5 cellular contexts compared by ENCODE assay signal in the genomic region with DNA sequence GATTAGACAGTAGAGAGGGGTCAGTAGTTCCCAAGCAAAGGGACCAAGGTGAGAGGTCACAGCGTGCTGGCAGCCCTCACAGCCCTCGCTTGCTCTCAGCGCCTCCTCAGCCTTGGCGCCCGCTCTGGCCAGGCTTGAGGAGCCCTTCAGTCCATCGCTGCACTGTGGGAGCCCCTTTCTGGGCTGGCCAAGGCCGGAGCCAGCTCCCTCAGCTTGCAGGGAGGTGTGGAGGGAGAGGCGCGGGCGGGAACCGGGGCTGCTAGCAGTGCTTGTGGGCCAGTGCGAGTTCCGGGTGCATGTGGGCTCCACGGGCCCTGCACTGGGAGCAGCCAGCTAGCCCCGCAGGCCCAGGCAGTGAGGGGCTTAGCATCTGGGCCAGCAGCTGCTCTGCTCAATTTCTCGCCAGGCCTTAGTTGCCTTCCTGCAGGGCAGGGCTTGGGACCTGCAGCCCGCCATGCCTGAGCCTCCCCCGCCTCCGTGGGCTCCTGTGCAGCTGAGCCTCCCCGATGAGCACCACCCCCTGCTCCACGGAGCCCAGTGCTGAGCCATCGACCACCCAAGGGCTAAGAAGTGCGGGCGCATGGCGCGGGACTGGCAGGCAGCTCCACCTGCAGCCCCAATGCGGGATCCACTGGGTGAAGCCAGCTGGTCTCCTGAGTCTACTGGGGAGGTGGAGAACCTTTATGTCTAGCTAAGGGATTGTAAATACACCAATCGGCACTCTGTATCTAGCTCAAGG.
A peak's percentile ranks its signal among the peaks of the same experiment; 100 is the strongest.
DNase-seq lines count a peak whose midpoint lies in the region; ATAC-seq, FAIRE-seq and TF ChIP-seq lines count a peak whose summit lies in the region.
"Not testable (repeated sequence)": the region's sequence is repeated elsewhere in the genome, so short reads cannot be mapped to it uniquely, and the experiment has no call there.

No MANE protein-coding gene starts in this region.

- not testable (repeated sequence) for H3K9ac ChIP-seq in kidney (ENCODE audit: low read length in 2 of 2)

- ATAC-seq in activated CD8-positive, alpha-beta T cell treated with anti-CD3 and anti-CD28 coated beads, Interleukin-2, amount 10 ng/mL, durations not matched to agents 7 days and 5 days; left ventricle myocardium superior: not testable (repeated sequence)

- not testable (repeated sequence) for FAIRE-seq in kidney (lab: Jason Lieb, UNC)

- not testable (repeated sequence) for H3K4me1 ChIP-seq in kidney (ENCODE audit: control insufficient read depth in 1 of 2, insufficient read depth in 1 of 2, low read depth in 1 of 2, low read length in 2 of 2)

- H3K4me3 ChIP-seq in HL-60 (replicated peaks; ENCODE audit: insufficient read depth, low read length); kidney (ENCODE audit: low read length in 2 of 2): not testable (repeated sequence)

- not testable (repeated sequence) for H3K27me3 Mint-ChIP-seq in activated CD8-positive, alpha-beta T cell treated with anti-CD3 and anti-CD28 coated beads, Interleukin-2, amount 10 ng/mL, durations not matched to agents 7 days and 5 days (ENCODE audit: low read depth)

- not testable (repeated sequence) for H3K4me3 Mint-ChIP-seq in activated CD8-positive, alpha-beta T cell treated with anti-CD3 and anti-CD28 coated beads, Interleukin-2, amount 10 ng/mL, durations not matched to agents 7 days and 5 days

- not testable (repeated sequence) for DNase-seq in HL-60 (ENCODE audit: low read depth in 1 of 2, low spot score in 1 of 2); activated CD8-positive, alpha-beta T cell treated with anti-CD3 and anti-CD28 coated beads, Interleukin-2, amount 10 ng/mL, durations not matched to agents 7 days and 5 days
- peak; percentile 15 for DNase-seq in left ventricle myocardium superior
- DNase-seq in kidney = peak; percentile 48
- peak; percentile 73 for DNase-seq in posterior vena cava (ENCODE audit: low spot score)

- peaks cover 22% of the 10 kb centered on the region for H3K4me1 Mint-ChIP-seq in activated CD8-positive, alpha-beta T cell treated with anti-CD3 and anti-CD28 coated beads, Interleukin-2, amount 10 ng/mL, durations not matched to agents 7 days and 5 days (ENCODE audit: low read depth)

- not testable (repeated sequence) for H3K36me3 Mint-ChIP-seq in activated CD8-positive, alpha-beta T cell treated with anti-CD3 and anti-CD28 coated beads, Interleukin-2, amount 10 ng/mL, durations not matched to agents 7 days and 5 days (ENCODE audit: low read depth)

- not testable (repeated sequence) for H3K27me3 ChIP-seq in HL-60 (ENCODE audit: insufficient read depth, poor library complexity, severe bottlenecking)

- not testable (repeated sequence) for H3K9me3 ChIP-seq in kidney (ENCODE audit: control insufficient read depth in 1 of 2, low read length in 2 of 2)

- intact Hi-C loops in left ventricle myocardium superior (cut with micrococcal nuclease); kidney (cut with DNase I); posterior vena cava (cut with DNase I): not testable (repeated sequence)

- H3K27ac ChIP-seq in HL-60 (replicated peaks) = peak overlapping the region; percentile 84
- not testable (repeated sequence) for H3K27ac ChIP-seq in kidney (ENCODE audit: low read depth in 2 of 2, low read length in 2 of 2)

- TF ChIP-seq CTCF in HL-60 (IDR thresholded peaks at IDR 0.05; ENCODE audit: insufficient read depth, low read length); kidney (IDR thresholded peaks at IDR 0.05; ENCODE audit: borderline replicate concordance, extremely low read depth, insufficient read depth): not testable (repeated sequence)

- POLR2A ChIA-PET in activated CD8-positive, alpha-beta T cell treated with anti-CD3 and anti-CD28 coated beads, Interleukin-2, amount 10 ng/mL, durations not matched to agents 7 days and 5 days (lab: Charles Lee) = not testable (repeated sequence)

- not testable (repeated sequence) for H3K36me3 ChIP-seq in kidney (ENCODE audit: control insufficient read depth in 1 of 2, insufficient read depth in 2 of 2, low read length in 2 of 2)

- not testable (repeated sequence) for H3K9me3 Mint-ChIP-seq in activated CD8-positive, alpha-beta T cell treated with anti-CD3 and anti-CD28 coated beads, Interleukin-2, amount 10 ng/mL, durations not matched to agents 7 days and 5 days (ENCODE audit: insufficient read depth)

- CTCF ChIA-PET in activated CD8-positive, alpha-beta T cell treated with anti-CD3 and anti-CD28 coated beads, Interleukin-2, amount 10 ng/mL, durations not matched to agents 7 days and 5 days (lab: Charles Lee) = not testable (repeated sequence)

- H3K27ac Mint-ChIP-seq in activated CD8-positive, alpha-beta T cell treated with anti-CD3 and anti-CD28 coated beads, Interleukin-2, amount 10 ng/mL, durations not matched to agents 7 days and 5 days = peak overlapping the region; percentile 60
